ENCODE assay signal across 19 cellular contexts in genomic region chr14:49953196-49953595, GRCh38.
"Had no signal": no experiment of that assay in that cellular context is flagged by ENCODE, and none has a peak within 500 bp of the region (broad histone marks: within the 10 kb centered on the region; RNA-seq: fewer than 3 reads in every experiment).

No MANE protein-coding gene starts in this region.

- H3K27ac ChIP-seq: body of pancreas, ovary, right lobe of liver, spleen, uterus had no signal

- H3K9me3 ChIP-seq: body of pancreas, ovary, right lobe of liver, spleen, stomach, thoracic aorta, uterus had no signal

- DNase-seq: activated CD4-positive, alpha-beta T cell treated with anti-CD3 and anti-CD28 coated beads for 48 hours; activated CD8-positive, alpha-beta T cell treated with anti-CD3 and anti-CD28 coated beads for 36 hours; activated gamma-delta T cell treated with Interleukin-2 at 50 U/mL for 16 hours; activated T-cell treated with anti-CD3 and anti-CD28 coated beads, Interleukin-2, amount 50 U/mL, for 48 hours; amniotic stem cell; body of pancreas; central memory CD4-positive, alpha-beta T cell; cortex of kidney; effector memory CD4-positive, alpha-beta T cell; hippocampal formation; kidney glomerular epithelial cell; ovary; right lobe of liver; spleen; stomach; T-helper 2 cell; uterus had no signal

- H3K36me3 ChIP-seq: ovary, right lobe of liver, spleen, stomach, thoracic aorta, uterus had no signal

- ATAC-seq: activated CD8-positive, alpha-beta T cell treated with anti-CD3 and anti-CD28 coated beads for 36 hours; body of pancreas; right lobe of liver; WTC11 had no signal

- H3K4me3 ChIP-seq: body of pancreas, ovary, right lobe of liver, spleen, stomach, thoracic aorta, uterus had no signal

- H3K27me3 ChIP-seq: body of pancreas, ovary, right lobe of liver, spleen, stomach, uterus had no signal

- H3K4me1 ChIP-seq: uterus had no signal
